Comparison of ENCODE assay signal across 7 cellular contexts in genomic region chr10:109191823-109192222, GRCh38.
"Had no signal": no experiment of that assay in that cellular context is flagged by ENCODE, and none has a peak within 500 bp of the region (broad histone marks: within the 10 kb centered on the region; RNA-seq: fewer than 3 reads in every experiment).

No MANE protein-coding gene starts in this region.

- H3K27ac ChIP-seq: HL-60, KMS-11 had no signal

- H3K4me3 ChIP-seq: K562 had no signal

- H3K9ac ChIP-seq: KMS-11 had no signal

- DNase-seq: IMR-90, KBM-7, KG1 had no signal

- ATAC-seq: HepG2, K562 had no signal
